Comparison of ENCODE assay signal across 8 cellular contexts in the genomic region with DNA sequence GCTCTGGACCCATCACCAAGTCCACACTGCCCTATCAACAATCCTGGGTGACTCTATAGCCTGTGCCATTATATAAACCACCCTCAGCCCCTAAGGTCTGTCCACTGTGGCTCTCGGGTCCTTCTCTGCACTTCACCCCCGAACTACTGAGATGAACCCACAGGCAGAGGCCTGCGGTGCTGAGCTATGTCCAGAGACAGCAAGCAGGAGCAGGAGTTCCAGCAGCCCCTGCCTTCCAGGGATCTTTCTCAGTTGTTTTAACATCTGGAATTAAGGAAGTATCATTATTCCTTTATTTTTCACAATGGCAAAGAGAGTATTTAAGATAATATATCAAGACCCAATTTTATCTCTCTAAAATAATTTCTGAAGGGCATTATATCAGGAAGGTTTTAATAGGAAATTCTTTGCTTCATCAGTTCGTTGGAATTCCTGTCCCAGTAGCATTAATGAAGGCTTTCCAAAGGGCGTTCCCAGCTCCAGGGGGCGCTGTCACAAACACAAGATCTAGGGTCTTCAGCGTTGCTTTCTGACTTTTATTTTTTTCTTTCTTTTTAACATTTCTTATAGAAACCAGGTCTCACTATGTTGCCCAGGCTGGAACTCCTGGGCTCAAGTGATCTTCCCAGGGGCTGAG. TPM values are rescaled to one million over a fixed set of nuclear protein-coding genes. Genes with fewer than 3 reads are reported as not detected.
DNase-seq lines count a peak whose midpoint lies in the region; ATAC-seq, FAIRE-seq and TF ChIP-seq lines count a peak whose summit lies in the region.

No MANE protein-coding gene starts in this region.

- 46 to 57% methylated on average over 7 of the region's 7 CpGs for WGBS in GM23248 (ENCODE audit: low coverage in 1 of 2, low lambda C conversion rate in 2 of 2, missing lambda C conversion rate in 2 of 2), 2 experiments
- 62% methylated on average over 7 of the region's 7 CpGs for WGBS in GM12878 (ENCODE audit: insufficient coverage, insufficient replicate concordance, low lambda C conversion rate, missing lambda C conversion rate)

- TF ChIP-seq EP300 in GM12878 (IDR thresholded peaks at IDR 0.05; ENCODE audit: borderline replicate concordance in 1 of 2, control insufficient read depth in 1 of 2, low read depth in 2 of 2, low read length in 2 of 2), result no peak

- in situ Hi-C loops in GM23248 (cut with MboI), result loop anchor here (25.0 kb wide), 1 partner anchor 508 kb away; no protein-coding TSS in a partner anchor
- in situ Hi-C loops in GM12878 (cut with MboI), result no loop called here

- peaks cover 70% of the 10 kb centered on the region for H3F3A ChIP-seq in GM23248 (ENCODE audit: insufficient read depth)

- intact Hi-C loops in GM12878 (cut with micrococcal nuclease; ENCODE audit: unreplicated experiment) (loop anchor here (10.0 kb wide), 1 partner anchor 240 kb away; no protein-coding TSS in a partner anchor), left lung (cut with DNase I) (loop anchor here in 1 of 2 donors (5.0 kb wide), 2 partner anchors 248 to 488 kb away; no protein-coding TSS in a partner anchor)

- CTCF ChIA-PET in AG04450 (lab: Charles Lee), result interaction anchor here (0.5 to 2.8 kb wide), 20 partner anchors 9 to 331 kb away, joined by 3 to 18 read pairs (median 4); partner anchors contain the start of gene RRBP1
- CTCF ChIA-PET in GM12878 (lab: Yijun Ruan, JAX), result interaction anchor here (0.8 to 1.7 kb wide), 9 partner anchors 9 to 366 kb away, joined by 3 to 9 read pairs (median 4); no protein-coding TSS in a partner anchor

- peak overlapping the region; percentile 40 for H3K9ac ChIP-seq in GM23248
- H3K9ac ChIP-seq in GM12878 (ENCODE audit: control insufficient read depth, insufficient read depth, low read length), result no peak overlapping the region

- TF ChIP-seq POLR2A in GM12878 (IDR thresholded peaks at IDR 0.05; ENCODE audit: low read depth, low read length), result no peak

- H3K9me2 ChIP-seq in GM23248 (ENCODE audit: insufficient read depth), result no peaks in the 10 kb centered on the region

- TF ChIP-seq RAD21 in GM12878 (IDR thresholded peaks at IDR 0.05; ENCODE audit: insufficient read depth, low read depth, low read length), result peak; percentile 33

- RAD21 ChIA-PET in GM12878 (lab: Charles Lee; ENCODE audit: unreplicated experiment), result no interaction called here

- BruUV-seq in GM12878 (replicated peaks; lab: Mats Ljungman, UMichigan), result no TSS peak

- H3K36me3 ChIP-seq in GM23248 (ENCODE audit: low read depth) (peaks cover 27% of the 10 kb centered on the region), GM12878 (ENCODE audit: control insufficient read depth in 2 of 2, insufficient read depth in 2 of 2, low read length in 1 of 2) (peaks cover 4 to 7% of the 10 kb centered on the region in 2 experiments; a peak in 2 of 4 replicates), left lung (peaks cover 0 to 60% of the 10 kb centered on the region in 2 donors)

- peaks cover 100% of the 10 kb centered on the region for H3K79me2 ChIP-seq in GM23248 (ENCODE audit: insufficient read depth)
- H3K79me2 ChIP-seq in GM12878 (ENCODE audit: control insufficient read depth, insufficient read depth, low read length), result no peaks in the 10 kb centered on the region; the same call in 1 of the 2 replicates

- no peaks in the 10 kb centered on the region for H3K27me3 ChIP-seq in AG04450 (ENCODE audit: control insufficient read depth, insufficient read depth, low read length)
- H3K27me3 ChIP-seq in GM23248 (replicated peaks; ENCODE audit: insufficient read depth), result no peaks in the 10 kb centered on the region
- no peaks in the 10 kb centered on the region for H3K27me3 ChIP-seq in GM12878 (replicated peaks in 1 of 2; ENCODE audit: control insufficient read depth in 2 of 2, insufficient read depth in 2 of 2, low read length in 1 of 2)
- H3K27me3 ChIP-seq in left lung, result no peaks in the 10 kb centered on the region

- peak; percentile 71 for TF ChIP-seq CTCF in AG04450 (IDR thresholded peaks at IDR 0.05; ENCODE audit: low read depth, low read length)
- TF ChIP-seq CTCF in GM12878 (IDR thresholded peaks at IDR 0.05 in 2 of 3, conservative IDR thresholded peaks at IDR 0.05 in 1 of 3; ENCODE audit: control insufficient read depth in 2 of 3, extremely low read depth in 1 of 3, insufficient read depth in 1 of 3, low read depth in 3 of 3, low read length in 3 of 3), result peak; percentile 25 to 43 (median 32); a peak in 4 of 6 replicates
- peak; percentile 43 to 51 for TF ChIP-seq CTCF in left lung (IDR thresholded peaks at IDR 0.05)

- SMC1A ChIA-PET in GM12878 (lab: Charles Lee; ENCODE audit: uncharacterized antibody, unreplicated experiment), result interaction anchor here (0.9 to 1.5 kb wide), 3 partner anchors 10 to 243 kb away, joined by 3 to 4 read pairs (median 4); no protein-coding TSS in a partner anchor

- H3K4me3 ChIP-seq in AG04450 (ENCODE audit: low read depth, low read length) (no peak overlapping the region), GM23248 (no peak overlapping the region), GM12878 (no peak overlapping the region), left lung (no peak overlapping the region)

- H4K20me1 ChIP-seq in GM23248 (ENCODE audit: insufficient read depth) (peaks cover 21% of the 10 kb centered on the region; the same call in 1 of the 2 replicates), GM12878 (ENCODE audit: control insufficient read depth, insufficient read depth) (no peaks in the 10 kb centered on the region)

- peak overlapping the region; percentile 15 for H3K4me2 ChIP-seq in GM23248 (ENCODE audit: unreplicated experiment)
- H3K4me2 ChIP-seq in GM12878 (ENCODE audit: control insufficient read depth, insufficient read depth), result no peak overlapping the region

- DNase-seq in AG04450 (ENCODE audit: low read depth, low spot score) (peak; percentile 21), GM23248 (peak; percentile 71), GM12878 (ENCODE audit: low read depth, low spot score) (no peak), left lung (peak in 1 of 2 donors; percentile 29), epidermal melanocyte (ENCODE audit: insufficient read length, low spot score) (no peak), medulla oblongata (ENCODE audit: extremely low spot score) (no peak)

- H3K27ac ChIP-seq in AG04450 (ENCODE audit: low read depth, low read length) (peak overlapping the region; percentile 39), GM23248 (peak overlapping the region; percentile 68), GM12878 (ENCODE audit: control insufficient read depth, insufficient read depth) (no peak overlapping the region), left lung (no peak overlapping the region)

- POLR2A ChIA-PET in AG04450 (lab: Yijun Ruan, JAX), result no interaction called here
- POLR2A ChIA-PET in GM12878 (lab: Charles Lee), result no interaction called here

- peaks cover 49% of the 10 kb centered on the region for H3K4me1 ChIP-seq in GM23248 (ENCODE audit: insufficient read depth)
- peaks cover 1% of the 10 kb centered on the region for H3K4me1 ChIP-seq in GM12878 (ENCODE audit: control insufficient read depth, insufficient read depth, low read length)
- peaks cover 23 to 33% of the 10 kb centered on the region in 2 donors for H3K4me1 ChIP-seq in left lung

- H3K9me3 ChIP-seq in AG04450 (ENCODE audit: control insufficient read depth, insufficient read depth, low read length), result peaks cover 10% of the 10 kb centered on the region
- H3K9me3 ChIP-seq in GM23248 (ENCODE audit: low read depth), result no peaks in the 10 kb centered on the region
- no peaks in the 10 kb centered on the region; the same call in 2 of the 3 replicates for H3K9me3 ChIP-seq in GM12878 (replicated peaks; ENCODE audit: control insufficient read depth, insufficient read depth, low read length)
- peaks cover 0 to 4% of the 10 kb centered on the region in 2 donors for H3K9me3 ChIP-seq in left lung

- no peak overlapping the region for H2AFZ ChIP-seq in GM23248
- H2AFZ ChIP-seq in GM12878 (ENCODE audit: control insufficient read depth, low read depth, low read length), result no peak overlapping the region

- no peak for FAIRE-seq in GM12878 (lab: Jason Lieb, UNC)

- no peak for ATAC-seq in GM12878
- no peak for ATAC-seq in left lung
- no peak for ATAC-seq in HG03442 (IDR thresholded peaks at IDR 0.05; ENCODE audit: unreplicated experiment)
- no peak for ATAC-seq in HG03342 (IDR thresholded peaks at IDR 0.05; ENCODE audit: unreplicated experiment)

RNA-seq across cellular contexts. Expression of gene RRBP1, which starts 27.3 kb away (rescaled TPM):
- polyA plus RNA-seq in AG04450 (2011; rRNA removed) (151 and 153 TPM in 2 replicates), GM23248 (2016; fragmentation: Nextera tagmentation; extraction: Ambion mirVana) (127 and 131 TPM in 2 replicates), GM12878 (2011; rRNA removed) (8.9 and 12.9 TPM in 2 replicates), GM12878 (2014; fragmentation: Illumina TruSeq; extraction: Trizol) (20.4 and 28.3 TPM in 2 replicates), GM12878 (2014; fragmentation: Nextera tagmentation; extraction: Ambion mirVana) (1 to 10 TPM; 1.2 to 2.4 TPM), GM12878 (2014; rRNA removed) (24.6 and 24.8 TPM in 2 replicates), GM12878 (2016; fragmentation: Nextera tagmentation; extraction: Ambion mirVana) (10 to 100 TPM; 20.0 to 24.5 TPM)
- polyA minus RNA-seq in AG04450 (2011; rRNA and poly(A)+ RNA removed), result 115 and 130 TPM in 2 replicates
- total RNA-seq in GM23248 (2014; rRNA removed; shearing (Covaris generic)), result 182 and 231 TPM in 2 replicates
- 51.6 and 53.5 TPM in 2 replicates for total RNA-seq in GM12878 (2013; cell fraction: nucleolus; rRNA removed)
- total RNA-seq in GM12878 (2014; rRNA removed) (24.4 and 25.4 TPM in 2 replicates), GM12878 (2014; rRNA removed; fragmentation: Illumina TruSeq; extraction: Trizol) (22.8 and 26.4 TPM in 2 replicates), GM12878 (2021) (50.0 and 57.4 TPM in 2 replicates), left lung (100 to 1,000 TPM; 201 to 263 TPM)
- 19.5 TPM for polyA plus RNA-seq in GM12878 (2011; ENCODE audit: low read depth)
- 12.1 and 13.5 TPM in 2 replicates for polyA plus RNA-seq in GM12878 (2011; cell fraction: cytosol; rRNA removed)
- polyA plus RNA-seq in GM12878 (2011; cell fraction: nucleus; rRNA removed), result 23.3 and 33.9 TPM in 2 replicates
- polyA plus RNA-seq in GM12878 (2012), result 34.7 and 39.7 TPM in 2 replicates
- 8.6 and 18.9 TPM in 2 replicates for polyA minus RNA-seq in GM12878 (2011; rRNA and poly(A)+ RNA removed)
- polyA minus RNA-seq in GM12878 (2011; cell fraction: cytosol; rRNA and poly(A)+ RNA removed), result 12.0 and 13.6 TPM in 2 replicates
- 11.1 and 22.3 TPM in 2 replicates for polyA minus RNA-seq in GM12878 (2011; cell fraction: nucleus; rRNA and poly(A)+ RNA removed)

RNA-seq across cellular contexts. Expression of gene BANF2, which starts 45.0 kb away (rescaled TPM):
- not detected in 2 replicates for polyA plus RNA-seq in AG04450 (2011; rRNA removed)
- not detected in 2 replicates for polyA minus RNA-seq in AG04450 (2011; rRNA and poly(A)+ RNA removed)
- not detected in 2 replicates for total RNA-seq in GM23248 (2014; rRNA removed; shearing (Covaris generic))
- polyA plus RNA-seq in GM23248 (2016; fragmentation: Nextera tagmentation; extraction: Ambion mirVana), result not detected in 2 replicates
- not detected in 2 replicates for total RNA-seq in GM12878 (2013; cell fraction: nucleolus; rRNA removed)
- total RNA-seq in GM12878 (2014; rRNA removed), result not detected in 2 replicates
- not detected in 2 replicates for total RNA-seq in GM12878 (2014; rRNA removed; fragmentation: Illumina TruSeq; extraction: Trizol)
- total RNA-seq in GM12878 (2021), result not detected in 2 replicates
- polyA plus RNA-seq in GM12878 (2011; ENCODE audit: low read depth), result not detected
- polyA plus RNA-seq in GM12878 (2011; rRNA removed), result not detected in 2 replicates
- not detected in 2 replicates for polyA plus RNA-seq in GM12878 (2011; cell fraction: cytosol; rRNA removed)
- polyA plus RNA-seq in GM12878 (2011; cell fraction: nucleus; rRNA removed), result not detected in 2 replicates
- not detected in 2 replicates for polyA plus RNA-seq in GM12878 (2012)
- not detected in 2 replicates for polyA plus RNA-seq in GM12878 (2014; fragmentation: Illumina TruSeq; extraction: Trizol)
- not detected for polyA plus RNA-seq in GM12878 (2014; fragmentation: Nextera tagmentation; extraction: Ambion mirVana)
- not detected in 2 replicates for polyA plus RNA-seq in GM12878 (2014; rRNA removed)
- polyA plus RNA-seq in GM12878 (2016; fragmentation: Nextera tagmentation; extraction: Ambion mirVana), result not detected
- not detected in 2 replicates for polyA minus RNA-seq in GM12878 (2011; rRNA and poly(A)+ RNA removed)
- not detected in 2 replicates for polyA minus RNA-seq in GM12878 (2011; cell fraction: cytosol; rRNA and poly(A)+ RNA removed)
- polyA minus RNA-seq in GM12878 (2011; cell fraction: nucleus; rRNA and poly(A)+ RNA removed), result not detected in 2 replicates
- total RNA-seq in left lung, result not detected

Comparison
In these comparisons a context has a peak if more than half of its experiments do, and no peak if none do; other contexts are left out.
1. DNase-seq: peak in AG04450 (single experiment) and GM23248 (single experiment); none in GM12878 (single experiment), epidermal melanocyte (single experiment) and medulla oblongata (single experiment).
2. H3K27ac ChIP-seq: peak in AG04450 (single experiment) and GM23248 (single experiment); none in GM12878 (single experiment) and left lung (0 of 2).
3. Peak in every context shown above with its lines, with median percentiles within 50 percentile points of each other: CTCF ChIP-seq.